In the genomic region with DNA sequence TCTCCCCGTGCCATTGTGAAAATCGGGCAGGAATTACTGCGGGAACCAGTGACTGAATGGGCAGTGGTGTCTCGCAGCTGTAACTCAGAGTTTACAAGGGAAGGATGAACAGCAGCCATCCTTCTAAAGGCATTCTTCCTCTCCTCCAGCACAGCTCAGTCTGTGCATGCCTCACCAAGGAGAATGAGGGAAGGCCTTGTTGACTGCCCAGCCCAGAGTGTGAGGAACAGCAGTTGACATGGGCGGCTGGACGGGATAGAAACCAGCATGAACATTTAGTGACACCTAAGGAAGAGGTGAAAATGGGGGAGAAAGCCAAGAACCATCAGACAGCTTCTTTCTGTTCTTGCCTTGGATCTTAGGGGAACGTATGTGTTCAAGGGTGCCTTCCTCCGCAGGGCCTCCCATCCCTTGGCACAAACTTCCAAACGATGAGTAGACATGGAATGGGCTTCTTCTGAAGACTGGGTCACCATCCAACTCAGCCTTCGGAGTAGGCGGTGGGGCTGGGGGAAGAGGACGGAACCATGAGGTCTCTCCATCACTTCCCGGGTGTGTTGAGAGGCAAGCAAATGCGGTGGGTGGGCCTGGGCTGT, we compare ENCODE assay signal across 11 cellular contexts. TPM values are rescaled to one million over a fixed set of nuclear protein-coding genes. Genes with fewer than 3 reads are reported as not detected.
DNase-seq lines count a peak whose midpoint lies in the region; ATAC-seq and TF ChIP-seq lines count a peak whose summit lies in the region.
"Had no signal": no experiment of that assay in that cellular context is flagged by ENCODE, and none has a peak within 500 bp of the region (broad histone marks: within the 10 kb centered on the region; RNA-seq: fewer than 3 reads in every experiment).

No MANE protein-coding gene starts in this region.

- H3K27me3 Mint-ChIP-seq in MCF 10A (ENCODE audit: insufficient read depth, unreplicated experiment), result peaks cover 34% of the 10 kb centered on the region

- CTCF ChIA-PET in MCF 10A (lab: Yijun Ruan, JAX), result interaction anchor here (0.7 to 1.3 kb wide), 3 partner anchors 9 to 65 kb away, joined by 3 to 4 read pairs (median 4); no protein-coding TSS in a partner anchor
- CTCF ChIA-PET in mammary epithelial cell (lab: Charles Lee; ENCODE audit: low non-redundant PET), result no interaction called here

- no peaks in the 10 kb centered on the region for H4K20me1 ChIP-seq in mammary epithelial cell (ENCODE audit: insufficient read depth, low read length)

- DNase-seq in MCF 10A (ENCODE audit: unreplicated experiment) (no peak), mammary epithelial cell (no peak), tibial artery (no peak), NCI-H2107 (lab: John Stamatoyannopoulos, UW) (no peak), NCI-H2081 treated with DMSO at 0.1 percent for 48 hours (lab: John Stamatoyannopoulos, UW) (no peak)
- DNase-seq: activated gamma-delta T cell treated with Interleukin-2 at 50 U/mL for 16 hours, mucosa of descending colon had no signal

- BruUV-seq in MCF 10A (replicated peaks; lab: Mats Ljungman, UMichigan) (no TSS peak), mammary epithelial cell (replicated peaks; lab: Mats Ljungman, UMichigan) (no TSS peak)

- H3K4me1 Mint-ChIP-seq in MCF 10A (ENCODE audit: insufficient read depth, unreplicated experiment), result no peaks in the 10 kb centered on the region

- H3K79me2 ChIP-seq in mammary epithelial cell (ENCODE audit: insufficient read depth, low read length), result no peaks in the 10 kb centered on the region

- H3K27ac Mint-ChIP-seq in MCF 10A (ENCODE audit: low read depth, unreplicated experiment), result no peak overlapping the region

- no peak overlapping the region for H2AFZ ChIP-seq in mammary epithelial cell (ENCODE audit: low read depth, low read length)

- in situ Hi-C loops in mammary epithelial cell (cut with MboI; ENCODE audit: low sequenced_read_pairs in 2 of 2), result no loop called here

- ATAC-seq in HG03108 (IDR thresholded peaks at IDR 0.05; ENCODE audit: unreplicated experiment), result no peak
- ATAC-seq: SK-N-SH treated with all-trans-retinoic acid at 6 μM for 48 hours had no signal

- peak overlapping the region; percentile 17 for H3K4me3 Mint-ChIP-seq in MCF 10A (ENCODE audit: unreplicated experiment)

- H3K4me3 ChIP-seq in mammary epithelial cell (replicated peaks in 1 of 3; ENCODE audit: insufficient read depth in 1 of 3, low read depth in 2 of 3, low read length in 3 of 3) (no peak overlapping the region), muscle layer of colon (ENCODE audit: low read depth in 1 of 2, low read length in 2 of 2) (peak overlapping the region; percentile 39 to 56), tibial artery (peak overlapping the region; percentile 63 to 65)
- H3K4me3 ChIP-seq: mucosa of descending colon had no signal

- H3K9me3 Mint-ChIP-seq in MCF 10A (ENCODE audit: unreplicated experiment), result no peaks in the 10 kb centered on the region

- H3K36me3 Mint-ChIP-seq in MCF 10A (ENCODE audit: insufficient read depth, unreplicated experiment), result no peaks in the 10 kb centered on the region

- intact Hi-C loops in MCF 10A (cut with micrococcal nuclease) (no loop called here), mammary epithelial cell (cut with micrococcal nuclease) (no loop called here), tibial artery (cut with DNase I; ENCODE audit: low total_unique reads) (no loop called here)

- POLR2A ChIA-PET in MCF 10A (lab: Yijun Ruan, JAX), result interaction anchor here (0.9 kb wide), 1 partner anchor 13 kb away, joined by 3 read pairs; no protein-coding TSS in a partner anchor

- 87% methylated on average over 14 of the region's 14 CpGs for WGBS in mammary epithelial cell (ENCODE audit: low coverage, missing lambda C conversion rate)

- dilution Hi-C loops in mammary epithelial cell (cut with HindIII; ENCODE audit: low sequenced_read_pairs), result no loop called here

- TF ChIP-seq CTCF in MCF 10A (IDR thresholded peaks at IDR 0.05; ENCODE audit: unreplicated experiment), result no peak
- no peak for TF ChIP-seq CTCF in mammary epithelial cell (conservative IDR thresholded peaks at IDR 0.05 in 1 of 2, IDR thresholded peaks at IDR 0.05 in 1 of 2; ENCODE audit: extremely low read depth in 1 of 2, insufficient read depth in 1 of 2, low read depth in 1 of 2, low read length in 2 of 2)
- TF ChIP-seq CTCF in tibial artery (IDR thresholded peaks at IDR 0.05), result no peak

- H3K27me3 ChIP-seq in mammary epithelial cell (ENCODE audit: insufficient read depth, low read length) (peaks cover 49% of the 10 kb centered on the region), muscle layer of colon (ENCODE audit: control insufficient read depth in 1 of 2, insufficient read depth in 2 of 2, low read length in 2 of 2) (peaks cover 5 to 7% of the 10 kb centered on the region in 2 donors), tibial artery (peaks cover 0 to 9% of the 10 kb centered on the region in 2 donors)

- no peaks in the 10 kb centered on the region for H3K36me3 ChIP-seq in mammary epithelial cell (ENCODE audit: insufficient read depth, low read length)
- no peaks in the 10 kb centered on the region for H3K36me3 ChIP-seq in muscle layer of colon (ENCODE audit: insufficient read depth, low read length)
- H3K36me3 ChIP-seq in tibial artery, result no peaks in the 10 kb centered on the region

- H3K4me1 ChIP-seq in mammary epithelial cell (ENCODE audit: insufficient read depth, low read length) (peaks cover 5% of the 10 kb centered on the region), muscle layer of colon (ENCODE audit: insufficient read depth, low read length) (peaks cover 6% of the 10 kb centered on the region), tibial artery (peaks cover 0 to 37% (median 12%) of the 10 kb centered on the region in 4 donors)

- no peak overlapping the region for H3K27ac ChIP-seq in mammary epithelial cell (ENCODE audit: insufficient read depth, low read depth, low read length)
- peak overlapping the region; percentile 65 for H3K27ac ChIP-seq in angular gyrus (ENCODE audit: low read depth, low read length)
- H3K27ac ChIP-seq in muscle layer of colon (ENCODE audit: low read depth, low read length), result no peak overlapping the region
- peak overlapping the region; percentile 8 to 33 for H3K27ac ChIP-seq in tibial artery

- H3K9me3 ChIP-seq in mammary epithelial cell (replicated peaks; ENCODE audit: insufficient read depth, low read length) (no peaks in the 10 kb centered on the region), muscle layer of colon (ENCODE audit: low read length) (no peaks in the 10 kb centered on the region), tibial artery (no peaks in the 10 kb centered on the region)
- H3K9me3 ChIP-seq: mucosa of descending colon had no signal

- H3K9ac ChIP-seq in mammary epithelial cell (ENCODE audit: insufficient read depth, low read length) (no peak overlapping the region), muscle layer of colon (ENCODE audit: low read length) (no peak overlapping the region)

- no peak overlapping the region for H3K4me2 ChIP-seq in mammary epithelial cell (ENCODE audit: insufficient read depth, low read depth, low read length)

RNA-seq across cellular contexts. Expression of a gene that starts 0.9 kb away (rescaled TPM):
- total RNA-seq in MCF 10A (2022), result 0.05 TPM in 1 of 2 replicates, not detected in the other
- not detected for total RNA-seq in mammary epithelial cell
- not detected for polyA plus RNA-seq in mammary epithelial cell
- polyA minus RNA-seq in mammary epithelial cell, result not detected

Comparison
In these comparisons a context has a peak if more than half of its experiments do, and no peak if none do; other contexts are left out.
1. H3K27ac ChIP-seq: peak in angular gyrus (single experiment) and tibial artery (2 of 2); none in mammary epithelial cell (single experiment) and muscle layer of colon (single experiment).
2. H3K4me3 ChIP-seq: peak in muscle layer of colon (2 of 2) and tibial artery (2 of 2); none in mammary epithelial cell (0 of 3).